ENCODE assay signal across 8 cellular contexts in the genomic region with DNA sequence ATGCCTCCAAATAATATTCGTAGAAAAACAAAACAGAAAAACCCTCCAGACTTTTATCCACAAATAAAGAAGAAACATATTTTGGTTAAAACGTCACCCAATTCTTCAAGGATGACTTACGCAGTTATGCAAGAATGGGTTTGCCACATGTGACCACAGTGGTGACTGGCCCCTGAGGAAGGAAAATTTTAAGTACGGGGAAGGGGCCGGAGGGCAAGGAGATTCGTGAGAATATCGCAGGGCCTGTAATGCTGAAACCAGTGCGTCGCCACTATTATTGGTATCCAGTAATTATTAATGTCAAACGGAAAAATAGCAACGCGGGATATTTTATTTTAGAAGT. TPM values are rescaled to one million over a fixed set of nuclear protein-coding genes. Genes with fewer than 3 reads are reported as not detected.
A peak's percentile ranks its signal among the peaks of the same experiment; 100 is the strongest.
DNase-seq lines count a peak whose midpoint lies in the region; ATAC-seq, FAIRE-seq and TF ChIP-seq lines count a peak whose summit lies in the region.

No MANE protein-coding gene starts in this region.

- H3K79me2 ChIP-seq in GM23338 (replicated peaks; ENCODE audit: insufficient read depth) (peaks cover 11% of the 10 kb centered on the region), K562 (ENCODE audit: control insufficient read depth, insufficient read depth, low read length) (peaks cover 17% of the 10 kb centered on the region)

- H4K20me1 ChIP-seq in GM23338 (replicated peaks; ENCODE audit: insufficient read depth) (no peaks in the 10 kb centered on the region), K562 (replicated peaks; ENCODE audit: control insufficient read depth, insufficient read depth, low read length) (no peaks in the 10 kb centered on the region)

- POLR2A ChIA-PET in K562 (lab: Yijun Ruan, JAX): interaction anchor here (0.6 to 1.5 kb wide), 11 partner anchors 8 to 148 kb away, joined by 3 to 6 read pairs (median 3); no protein-coding TSS in a partner anchor

- H3K4me3 ChIP-seq in GM23338 (peak overlapping the region; percentile 63), NB4 (ENCODE audit: low read depth, low read length) (peak overlapping the region; percentile 75), K562 (peak overlapping the region; percentile 71)

- TSS peak; percentile 89 for BruUV-seq in K562 (replicated peaks; lab: Mats Ljungman, UMichigan)

- CTCF ChIA-PET in K562 (lab: Yijun Ruan, JAX; ENCODE audit: low intra/inter-chr PET ratio): no interaction called here

- peaks cover 5% of the 10 kb centered on the region; the same call in 1 of the 2 replicates for H3K9me2 ChIP-seq in GM23338 (ENCODE audit: insufficient read depth)

- intact Hi-C loops in K562 (cut with micrococcal nuclease): no loop called here

- H3K4me1 Mint-ChIP-seq in GM23338: peaks cover 30% of the 10 kb centered on the region
- H3K4me1 Mint-ChIP-seq in stimulated activated naive CD8-positive, alpha-beta T cell treated with anti-CD3 and anti-CD28 coated beads, Interleukin-15, amount 100 ng/mL, for 72 hours: peaks cover 52% of the 10 kb centered on the region

- peaks cover 23% of the 10 kb centered on the region for H3K4me1 ChIP-seq in GM23338 (ENCODE audit: insufficient read depth)
- peaks cover 19 to 31% of the 10 kb centered on the region in 2 experiments; a peak in 3 of 5 replicates for H3K4me1 ChIP-seq in K562 (replicated peaks in 1 of 2; ENCODE audit: control insufficient read depth in 2 of 2, insufficient read depth in 2 of 2, low read length in 2 of 2)

- peak overlapping the region; percentile 91; the same call in 1 of the 2 replicates for H3K27ac Mint-ChIP-seq in GM23338
- peak overlapping the region; percentile 91 to 97 for H3K27ac Mint-ChIP-seq in stimulated activated naive CD8-positive, alpha-beta T cell treated with anti-CD3 and anti-CD28 coated beads, Interleukin-15, amount 100 ng/mL, for 72 hours

- H3K36me3 Mint-ChIP-seq in GM23338 (ENCODE audit: low read depth): peaks cover 27% of the 10 kb centered on the region

- peak overlapping the region; percentile 83 for H3K4me2 ChIP-seq in GM23338
- peak overlapping the region; percentile 94 for H3K4me2 ChIP-seq in K562 (ENCODE audit: insufficient read depth, low read length)

- peaks cover 2% of the 10 kb centered on the region; the same call in 1 of the 2 replicates for H3F3A ChIP-seq in GM23338 (replicated peaks; ENCODE audit: low read depth)

- H2AFZ ChIP-seq in GM23338: peak overlapping the region; percentile 82
- H2AFZ ChIP-seq in K562 (ENCODE audit: low read depth, low read length): peak overlapping the region; percentile 99

- H3K9me3 ChIP-seq in K562 (replicated peaks; ENCODE audit: control insufficient read depth, insufficient read depth, low read depth, low read length): no peaks in the 10 kb centered on the region

- FAIRE-seq in K562 (lab: Jason Lieb, UNC): no peak

- H3K4me3 Mint-ChIP-seq in GM23338: peak overlapping the region; percentile 81
- H3K4me3 Mint-ChIP-seq in stimulated activated naive CD8-positive, alpha-beta T cell treated with anti-CD3 and anti-CD28 coated beads, Interleukin-15, amount 100 ng/mL, for 72 hours: peak overlapping the region; percentile 94 to 96

- no peaks in the 10 kb centered on the region for H3K9me1 ChIP-seq in K562 (ENCODE audit: control insufficient read depth, insufficient read depth, low read length)

- peaks cover 16% of the 10 kb centered on the region for H3K36me3 ChIP-seq in GM23338 (ENCODE audit: insufficient read depth)
- H3K36me3 ChIP-seq in K562 (ENCODE audit: control insufficient read depth, insufficient read depth, low read length): peaks cover 30% of the 10 kb centered on the region

- peak overlapping the region; percentile 60 to 91 for H3K9ac ChIP-seq in K562 (ENCODE audit: insufficient read depth in 1 of 2, low read depth in 2 of 2, low read length in 2 of 2)

- WGBS in K562 (ENCODE audit: insufficient coverage, low coverage, missing lambda C conversion rate): 38% methylated on average over 12 of the region's 12 CpGs

- in situ Hi-C loops in K562 (cut with MboI): no loop called here

- no peak for TF ChIP-seq EP300 in K562 (IDR thresholded peaks at IDR 0.05; ENCODE audit: low read length)

- TF ChIP-seq CTCF in GM23338 (conservative IDR thresholded peaks at IDR 0.05; ENCODE audit: low read depth in 2 of 2): no peak
- TF ChIP-seq CTCF in NB4 (IDR thresholded peaks at IDR 0.05; ENCODE audit: low read depth, low read length): no peak
- no peak for TF ChIP-seq CTCF in K562 (IDR thresholded peaks at IDR 0.05 in 2 of 3, conservative IDR thresholded peaks at IDR 0.05 in 1 of 3; ENCODE audit: insufficient read depth in 2 of 3, low read depth in 1 of 3, low read length in 3 of 3)

- H3K27me3 Mint-ChIP-seq in GM23338 (ENCODE audit: insufficient read depth, low read depth, poor library complexity): peaks cover 10% of the 10 kb centered on the region
- peaks cover 8% of the 10 kb centered on the region for H3K27me3 Mint-ChIP-seq in stimulated activated naive CD8-positive, alpha-beta T cell treated with anti-CD3 and anti-CD28 coated beads, Interleukin-15, amount 100 ng/mL, for 72 hours

- TF ChIP-seq RAD21 in K562 (CRISPR knock-in tag; conservative IDR thresholded peaks at IDR 0.05 in 1 of 2, IDR thresholded peaks at IDR 0.05 in 1 of 2): no peak

- TF ChIP-seq POLR2A in NB4 (IDR thresholded peaks at IDR 0.05; ENCODE audit: extremely low read depth, insufficient read length) (no peak), K562 (conservative IDR thresholded peaks at IDR 0.05) (no peak)

- peak overlapping the region; percentile 81 for H3K27ac ChIP-seq in GM23338 (ENCODE audit: low read depth)
- H3K27ac ChIP-seq in K562 (ENCODE audit: extremely low read depth, low read depth, low read length): peak overlapping the region; percentile 72; the same call in 2 of the 3 replicates

- DNase-seq in CD1c-positive myeloid dendritic cell (ENCODE audit: extremely low spot score) (peak; percentile 86), GM23338 (ENCODE audit: low spot score) (peak; percentile 16), NB4 (ENCODE audit: low read depth) (peak; percentile 90), K562 (ENCODE audit: extremely low read depth in 1 of 4, low spot score in 3 of 4) (peak in 2 of 4 experiments; percentile 22 to 27), iris pigment epithelial cell (ENCODE audit: low read depth) (peak; percentile 95), RPMI8226 (no peak), globus pallidus (ENCODE audit: low spot score) (no peak)
- no peak for DNase-seq in stimulated activated naive CD8-positive, alpha-beta T cell treated with anti-CD3 and anti-CD28 coated beads, Interleukin-15, amount 100 ng/mL, for 72 hours

- no peaks in the 10 kb centered on the region; the same call in 2 of the 3 replicates for H3K9me3 Mint-ChIP-seq in GM23338
- peaks cover 0 to 7% of the 10 kb centered on the region in 2 donors for H3K9me3 Mint-ChIP-seq in stimulated activated naive CD8-positive, alpha-beta T cell treated with anti-CD3 and anti-CD28 coated beads, Interleukin-15, amount 100 ng/mL, for 72 hours

- H3K27me3 ChIP-seq in GM23338 (ENCODE audit: insufficient read depth): no peaks in the 10 kb centered on the region
- no peaks in the 10 kb centered on the region for H3K27me3 ChIP-seq in K562 (ENCODE audit: control insufficient read depth in 2 of 2, insufficient read depth in 2 of 2, low read length in 2 of 2)

- ATAC-seq in GM23338 (no peak), K562 (no peak)
- peak; percentile 48 for ATAC-seq in stimulated activated naive CD8-positive, alpha-beta T cell treated with anti-CD3 and anti-CD28 coated beads, Interleukin-15, amount 100 ng/mL, for 72 hours

RNA-seq across cellular contexts. Expression of gene MRPS24, which starts 0.6 kb away (rescaled TPM):
- total RNA-seq in GM23338 (2014; rRNA removed; shearing (Covaris generic)): 82.9 and 91.2 TPM in 2 replicates
- polyA plus RNA-seq in GM23338 (2016; fragmentation: Nextera tagmentation; extraction: Ambion mirVana): 143 and 152 TPM in 2 replicates
- total RNA-seq in K562 (2011; cell fraction: chromatin; rRNA removed; ENCODE audit: low replicate concordance): 20.9 and 28.4 TPM in 2 replicates
- total RNA-seq in K562 (2011; cell fraction: nucleolus; rRNA removed): 50.9 and 59.1 TPM in 2 replicates
- total RNA-seq in K562 (2011; cell fraction: nucleoplasm; rRNA removed): 40.5 and 59.2 TPM in 2 replicates
- 197 and 210 TPM in 2 replicates for total RNA-seq in K562 (2014; rRNA removed)
- total RNA-seq in K562 (2014; rRNA removed; fragmentation: Illumina TruSeq; extraction: Trizol): 111 and 125 TPM in 2 replicates
- 152 and 163 TPM in 2 replicates for total RNA-seq in K562 (2015; rRNA removed; fragmentation: Illumina TruSeq; extraction: Trizol)
- 214 and 225 TPM in 2 replicates for total RNA-seq in K562 (2021)
- 197 and 215 TPM in 2 replicates for polyA plus RNA-seq in K562 (2011; rRNA removed)
- 413 and 533 TPM in 2 replicates for polyA plus RNA-seq in K562 (2011; cell fraction: cytosol; rRNA removed)
- 126 and 138 TPM in 2 replicates for polyA plus RNA-seq in K562 (2011; cell fraction: nucleus; rRNA removed)
- polyA plus RNA-seq in K562 (2012): 216 and 269 TPM in 2 replicates
- polyA plus RNA-seq in K562 (2014; fragmentation: Illumina TruSeq; extraction: Trizol): 176 and 179 TPM in 2 replicates
- 10 to 100 TPM; 51.4 to 92.8 TPM for polyA plus RNA-seq in K562 (2014; fragmentation: Nextera tagmentation; extraction: Ambion mirVana)
- polyA plus RNA-seq in K562 (2014; rRNA removed): 169 and 185 TPM in 2 replicates
- 63.1 and 70.4 TPM in 2 replicates for polyA minus RNA-seq in K562 (2011; rRNA and poly(A)+ RNA removed)
- polyA minus RNA-seq in K562 (2011; cell fraction: cytosol; rRNA and poly(A)+ RNA removed): 99.1 and 126 TPM in 2 replicates
- polyA minus RNA-seq in K562 (2011; cell fraction: nucleus; rRNA and poly(A)+ RNA removed): 16.0 and 28.5 TPM in 2 replicates

RNA-seq across cellular contexts. Expression of gene URGCP, which starts 36.5 kb away (rescaled TPM):
- total RNA-seq in GM23338 (2014; rRNA removed; shearing (Covaris generic)): 13.2 and 14.7 TPM in 2 replicates
- polyA plus RNA-seq in GM23338 (2016; fragmentation: Nextera tagmentation; extraction: Ambion mirVana) (6.6 and 7.2 TPM in 2 replicates), K562 (2011; rRNA removed) (14.9 and 15.6 TPM in 2 replicates), K562 (2014; fragmentation: Illumina TruSeq; extraction: Trizol) (14.8 and 25.8 TPM in 2 replicates), K562 (2014; fragmentation: Nextera tagmentation; extraction: Ambion mirVana) (1 to 10 TPM; 1.7 to 3.8 TPM), K562 (2014; rRNA removed) (10.7 and 12.5 TPM in 2 replicates)
- 23.3 and 33.1 TPM in 2 replicates for total RNA-seq in K562 (2011; cell fraction: chromatin; rRNA removed; ENCODE audit: low replicate concordance)
- total RNA-seq in K562 (2011; cell fraction: nucleolus; rRNA removed): 21.2 and 24.7 TPM in 2 replicates
- 19.4 and 24.6 TPM in 2 replicates for total RNA-seq in K562 (2011; cell fraction: nucleoplasm; rRNA removed)
- total RNA-seq in K562 (2014; rRNA removed) (17.0 and 18.4 TPM in 2 replicates), K562 (2014; rRNA removed; fragmentation: Illumina TruSeq; extraction: Trizol) (9.7 and 10.3 TPM in 2 replicates), K562 (2015; rRNA removed; fragmentation: Illumina TruSeq; extraction: Trizol) (12.4 and 14.2 TPM in 2 replicates), K562 (2021) (15.6 and 18.7 TPM in 2 replicates)
- 11.3 and 12.8 TPM in 2 replicates for polyA plus RNA-seq in K562 (2011; cell fraction: cytosol; rRNA removed)
- 19.8 and 22.6 TPM in 2 replicates for polyA plus RNA-seq in K562 (2011; cell fraction: nucleus; rRNA removed)
- 12.3 and 14.9 TPM in 2 replicates for polyA plus RNA-seq in K562 (2012)
- 16.6 and 18.6 TPM in 2 replicates for polyA minus RNA-seq in K562 (2011; rRNA and poly(A)+ RNA removed)
- 9.7 and 11.0 TPM in 2 replicates for polyA minus RNA-seq in K562 (2011; cell fraction: cytosol; rRNA and poly(A)+ RNA removed)
- 7.9 and 9.0 TPM in 2 replicates for polyA minus RNA-seq in K562 (2011; cell fraction: nucleus; rRNA and poly(A)+ RNA removed)

RNA-seq across cellular contexts. Expression of gene UBE2D4, which starts 56.4 kb away (rescaled TPM):
- 6.1 and 8.4 TPM in 2 replicates for total RNA-seq in GM23338 (2014; rRNA removed; shearing (Covaris generic))
- 5.8 and 6.1 TPM in 2 replicates for polyA plus RNA-seq in GM23338 (2016; fragmentation: Nextera tagmentation; extraction: Ambion mirVana)
- total RNA-seq in K562 (2011; cell fraction: chromatin; rRNA removed; ENCODE audit: low replicate concordance): 5.1 and 8.4 TPM in 2 replicates
- total RNA-seq in K562 (2011; cell fraction: nucleolus; rRNA removed): 3.8 and 4.3 TPM in 2 replicates
- total RNA-seq in K562 (2011; cell fraction: nucleoplasm; rRNA removed): 4.6 and 7.3 TPM in 2 replicates
- total RNA-seq in K562 (2014; rRNA removed): 4.5 and 9.1 TPM in 2 replicates
- total RNA-seq in K562 (2014; rRNA removed; fragmentation: Illumina TruSeq; extraction: Trizol): 6.4 and 6.9 TPM in 2 replicates
- total RNA-seq in K562 (2015; rRNA removed; fragmentation: Illumina TruSeq; extraction: Trizol): 7.0 and 8.3 TPM in 2 replicates
- total RNA-seq in K562 (2021): 10.2 and 11.7 TPM in 2 replicates
- polyA plus RNA-seq in K562 (2011; rRNA removed): 14.3 and 17.4 TPM in 2 replicates
- polyA plus RNA-seq in K562 (2011; cell fraction: cytosol; rRNA removed): 24.0 and 24.2 TPM in 2 replicates
- polyA plus RNA-seq in K562 (2011; cell fraction: nucleus; rRNA removed): 9.4 and 10.3 TPM in 2 replicates
- 10.5 and 13.2 TPM in 2 replicates for polyA plus RNA-seq in K562 (2012)
- 12.0 and 16.2 TPM in 2 replicates for polyA plus RNA-seq in K562 (2014; fragmentation: Illumina TruSeq; extraction: Trizol)
- polyA plus RNA-seq in K562 (2014; fragmentation: Nextera tagmentation; extraction: Ambion mirVana): 1 to 10 TPM; 3.3 to 4.7 TPM
- polyA plus RNA-seq in K562 (2014; rRNA removed): 7.5 and 9.0 TPM in 2 replicates
- polyA minus RNA-seq in K562 (2011; rRNA and poly(A)+ RNA removed): 14.8 and 20.1 TPM in 2 replicates
- polyA minus RNA-seq in K562 (2011; cell fraction: cytosol; rRNA and poly(A)+ RNA removed): 7.6 and 11.1 TPM in 2 replicates
- 1.3 and 4.7 TPM in 2 replicates for polyA minus RNA-seq in K562 (2011; cell fraction: nucleus; rRNA and poly(A)+ RNA removed)

Comparison
In these comparisons a context has a peak if more than half of its experiments do, and no peak if none do; other contexts are left out.
1. DNase-seq: peak in CD1c-positive myeloid dendritic cell (single experiment), GM23338 (single experiment), NB4 (single experiment) and iris pigment epithelial cell (single experiment); none in stimulated activated naive CD8-positive, alpha-beta T cell treated with anti-CD3 and anti-CD28 coated beads, Interleukin-15, amount 100 ng/mL, for 72 hours (0 of 2), RPMI8226 (single experiment) and globus pallidus (single experiment).
2. Peak in every context shown above with its lines, with median percentiles within 50 percentile points of each other: H3K4me3 ChIP-seq.